ENCODE assay signal across 26 cellular contexts in the genomic region with DNA sequence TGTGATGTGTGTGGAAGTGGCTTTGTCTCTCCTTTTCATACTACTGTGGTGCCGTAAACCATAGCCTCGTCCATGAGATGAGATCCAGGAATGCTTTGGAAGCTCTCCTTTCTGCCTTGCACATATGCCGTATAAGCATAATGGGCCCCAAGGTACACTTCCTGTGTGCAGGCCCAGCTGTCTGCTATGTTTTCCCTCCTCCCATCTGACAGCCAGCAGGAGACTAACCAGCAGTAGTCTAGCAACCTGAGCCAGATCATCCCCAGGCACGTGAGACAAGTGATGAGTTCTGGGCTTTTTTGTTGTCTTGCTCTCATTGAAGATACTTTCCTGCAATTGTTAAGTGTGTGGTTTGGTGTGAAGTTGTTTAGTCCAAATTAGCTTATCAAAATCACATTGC.
DNase-seq lines count a peak whose midpoint lies in the region; FAIRE-seq and TF ChIP-seq lines count a peak whose summit lies in the region.
"Had no signal": no experiment of that assay in that cellular context is flagged by ENCODE, and none has a peak within 500 bp of the region (broad histone marks: within the 10 kb centered on the region; RNA-seq: fewer than 3 reads in every experiment).

No MANE protein-coding gene starts in this region.

- H3K4me1 ChIP-seq in H1 (replicated peaks in 1 of 4; ENCODE audit: control insufficient read depth in 3 of 4, insufficient read depth in 4 of 4, low read length in 3 of 4) (peaks cover 0 to 6% (median 1%) of the 10 kb centered on the region in 4 experiments; a peak in 3 of 7 replicates), uterus (no peaks in the 10 kb centered on the region)
- H3K4me1 ChIP-seq: breast epithelium, lower lobe of right lung had no signal

- H4K91ac ChIP-seq in H1 (replicated peaks; ENCODE audit: insufficient read length, low read length), result no peak overlapping the region

- no peak overlapping the region for H2BK15ac ChIP-seq in H1 (ENCODE audit: low read length)

- FAIRE-seq in H1 (lab: Jason Lieb, UNC) (no peak), D721Med (lab: Jason Lieb, UNC) (no peak)
- FAIRE-seq: colon, K562 had no signal

- H4K5ac ChIP-seq in H1 (ENCODE audit: insufficient read length, low read depth, low read length), result no peak overlapping the region

- H3K4me3 ChIP-seq in H1 (ENCODE audit: extremely low read depth in 1 of 4, insufficient read depth in 2 of 4, low read depth in 3 of 4, low read length in 4 of 4) (no peak overlapping the region), uterus (no peak overlapping the region)
- H3K4me3 ChIP-seq: breast epithelium, K562, lower lobe of right lung, ovary, skin epidermis had no signal

- H4K8ac ChIP-seq in H1 (ENCODE audit: extremely low read depth, insufficient read depth, low read length), result no peak overlapping the region

- no peak overlapping the region for H3K4ac ChIP-seq in H1 (replicated peaks; ENCODE audit: insufficient read length, low read depth, low read length)

- CTCF ChIA-PET in H1 (lab: Charles Lee; ENCODE audit: partially characterized antibody), result no interaction called here

- no peak overlapping the region for H3K4me2 ChIP-seq in H1 (ENCODE audit: insufficient read depth in 1 of 2, low read depth in 2 of 2, low read length in 2 of 2)

- no peak overlapping the region for H3K9ac ChIP-seq in H1 (replicated peaks in 1 of 4; ENCODE audit: extremely low read depth in 1 of 4, low read depth in 3 of 4, low read length in 3 of 4)

- intact Hi-C loops in uterus (cut with DNase I; ENCODE audit: low total_unique reads), result no loop called here

- no peak overlapping the region for H3K14ac ChIP-seq in H1 (ENCODE audit: insufficient read length)

- H2BK120ac ChIP-seq in H1 (replicated peaks; ENCODE audit: low read depth, low read length), result no peak overlapping the region

- H2BK20ac ChIP-seq in H1 (ENCODE audit: low read length), result no peak overlapping the region

- H3K27ac ChIP-seq in H1 (ENCODE audit: low read depth, low read length), result no peak overlapping the region
- H3K27ac ChIP-seq in uterus, result no peak overlapping the region
- H3K27ac ChIP-seq: breast epithelium, epithelial cell of prostate, lower lobe of right lung, ovary, skin epidermis had no signal

- TF ChIP-seq EP300 in H1 (IDR thresholded peaks at IDR 0.05; ENCODE audit: borderline replicate concordance in 1 of 2, low read depth in 2 of 2, low read length in 2 of 2), result no peak

- H3K27me3 ChIP-seq in H1 (replicated peaks in 1 of 4; ENCODE audit: control insufficient read depth in 3 of 4, extremely low read depth in 1 of 4, insufficient read depth in 3 of 4, low read length in 3 of 4), result no peaks in the 10 kb centered on the region
- H3K27me3 ChIP-seq in uterus, result no peaks in the 10 kb centered on the region
- H3K27me3 ChIP-seq: breast epithelium, ovary had no signal

- H3K23ac ChIP-seq in H1 (ENCODE audit: insufficient read length), result no peak overlapping the region

- no peaks in the 10 kb centered on the region for H3K79me2 ChIP-seq in H1 (ENCODE audit: control insufficient read depth in 1 of 2, insufficient read depth in 2 of 2, low read length in 2 of 2)

- H3K36me3 ChIP-seq in H1 (ENCODE audit: control insufficient read depth in 2 of 4, insufficient read depth in 4 of 4, low read length in 3 of 4) (no peaks in the 10 kb centered on the region), uterus (no peaks in the 10 kb centered on the region)
- H3K36me3 ChIP-seq: breast epithelium, lower lobe of right lung, ovary had no signal

- TF ChIP-seq POLR2A in H1 (IDR thresholded peaks at IDR 0.05; ENCODE audit: control extremely low read depth in 1 of 2, low read depth in 2 of 2, low read length in 2 of 2), result no peak
- TF ChIP-seq POLR2A in uterus (IDR thresholded peaks at IDR 0.05), result no peak

- POLR2A ChIA-PET in H1 (lab: Charles Lee; ENCODE audit: partially characterized antibody), result no interaction called here

- no peak for TF ChIP-seq RAD21 in H1 (IDR thresholded peaks at IDR 0.05 in 1 of 2, conservative IDR thresholded peaks at IDR 0.05 in 1 of 2; ENCODE audit: low read depth in 2 of 2, low read length in 2 of 2)

- H3K56ac ChIP-seq in H1 (replicated peaks; ENCODE audit: insufficient read length, low read depth, low read length), result no peak overlapping the region

- H2BK5ac ChIP-seq in H1 (ENCODE audit: low read depth, low read length), result no peak overlapping the region

- no peaks in the 10 kb centered on the region for H4K20me1 ChIP-seq in H1 (replicated peaks in 1 of 2; ENCODE audit: control insufficient read depth in 1 of 2, insufficient read depth in 2 of 2, low read length in 2 of 2)

- H3K23me2 ChIP-seq in H1 (ENCODE audit: low read depth, low read length), result no peaks in the 10 kb centered on the region; the same call in 1 of the 2 replicates

- no peaks in the 10 kb centered on the region for H3K79me1 ChIP-seq in H1 (ENCODE audit: low read depth, low read length)

- peak overlapping the region; percentile 68; the same call in 1 of the 2 replicates for H2AFZ ChIP-seq in H1 (ENCODE audit: low read length)

- no peak overlapping the region for H3K18ac ChIP-seq in H1 (ENCODE audit: extremely low read depth, low read length)

- H2AK5ac ChIP-seq in H1 (ENCODE audit: low read depth, low read length), result no peak overlapping the region

- H3K9me3 ChIP-seq in H1 (ENCODE audit: insufficient read depth in 2 of 2, low read depth in 1 of 2, low read length in 1 of 2) (no peaks in the 10 kb centered on the region), uterus (no peaks in the 10 kb centered on the region)
- H3K9me3 ChIP-seq: breast epithelium, lower lobe of right lung, ovary had no signal

- DNase-seq in DMS153 (lab: John Stamatoyannopoulos, UW) (peak; percentile 74), NCI-H2081 (lab: John Stamatoyannopoulos, UW) (peak; percentile 66 to 85), NCI-H524 treated with DMSO at 0.1 percent for 48 hours (lab: John Stamatoyannopoulos, UW) (peak; percentile 42), H1 (ENCODE audit: low read depth in 1 of 2, low spot score in 2 of 2) (no peak), D721Med (ENCODE audit: insufficient read length, low spot score) (no peak), A172 (ENCODE audit: low spot score) (no peak), uterus (no peak), iPS-NIHi7 (ENCODE audit: extremely low spot score) (no peak)
- DNase-seq: activated CD4-positive, alpha-beta T cell treated with anti-CD3 and anti-CD28 coated beads, Interleukin-2, amount 50 U/mL, for 4 hours; activated naive CD4-positive, alpha-beta T cell treated with anti-CD3 and anti-CD28 coated beads, Interleukin-2, amount 10 ng/mL, durations not matched to agents 7 days and 5 days; amniotic stem cell; CD8-positive, alpha-beta T cell; effector CD4-positive, alpha-beta T cell; lower lobe of right lung; NCI-H1105; NCI-H2107; NK-92 treated with Interleukin-12 subunit alpha and Interleukin-12 subunit beta, amount 100 ng/mL, for 24 hours; ovary; SIG-M5; stimulated activated naive CD8-positive, alpha-beta T cell treated with anti-CD3 and anti-CD28 coated beads, Interleukin-15, amount 100 ng/mL, for 72 hours; T-cell had no signal

- no peak for TF ChIP-seq CTCF in H1 (IDR thresholded peaks at IDR 0.05; ENCODE audit: control extremely low read depth in 1 of 3, insufficient read depth in 1 of 3, low read depth in 1 of 3, low read length in 3 of 3)
- no peak for TF ChIP-seq CTCF in D721Med (IDR thresholded peaks at IDR 0.05; ENCODE audit: insufficient read depth, missing control alignments)
- no peak for TF ChIP-seq CTCF in uterus (IDR thresholded peaks at IDR 0.05)

- 83% methylated on average over 4 of the region's 4 CpGs; no CpG with 5 or more reads in 1 of the 2 experiments for WGBS in H1 (ENCODE audit: extremely low coverage in 1 of 2, insufficient coverage in 1 of 2, insufficient read length in 1 of 2, insufficient replicate concordance in 2 of 2, low coverage in 1 of 2, low lambda C conversion rate in 2 of 2, missing lambda C conversion rate in 1 of 2), 2 experiments

- no peak overlapping the region for H2BK12ac ChIP-seq in H1 (ENCODE audit: low read depth, low read length)

TF ChIP-seq in H1, 55 proteins besides CTCF, POLR2A, EP300 and RAD21:
- TF ChIP-seq GTF2F1 (IDR thresholded peaks at IDR 0.05; ENCODE audit: borderline replicate concordance, low read depth, low read length) (no peak), KDM4A (IDR thresholded peaks at IDR 0.05; ENCODE audit: low read depth, low read length, severe bottlenecking) (no peak), JUND (IDR thresholded peaks at IDR 0.05; ENCODE audit: low read length) (no peak), YY1 (IDR thresholded peaks at IDR 0.05; ENCODE audit: low read depth, low read length) (no peak), KDM1A (IDR thresholded peaks at IDR 0.05; ENCODE audit: borderline replicate concordance, low read length) (no peak), RFX5 (IDR thresholded peaks at IDR 0.05; ENCODE audit: borderline replicate concordance, low read depth, low read length) (no peak), CBX5 (IDR thresholded peaks at IDR 0.05; ENCODE audit: low read depth, low read length) (no peak), PHF8 (conservative IDR thresholded peaks at IDR 0.05; ENCODE audit: low read depth, low read length) (no peak), EGR1 (IDR thresholded peaks at IDR 0.05; ENCODE audit: borderline replicate concordance, low read depth, low read length) (no peak), NRF1 (IDR thresholded peaks at IDR 0.05; ENCODE audit: low read depth, low read length) (no peak), NANOG (IDR thresholded peaks at IDR 0.05; ENCODE audit: insufficient read depth, low read depth, low read length, poor library complexity, severe bottlenecking) (no peak), TAF1 (IDR thresholded peaks at IDR 0.05; ENCODE audit: low read depth, low read length) (no peak), BACH1 (IDR thresholded peaks at IDR 0.05; ENCODE audit: low read length) (no peak)
- TF ChIP-seq, protein P1, sequence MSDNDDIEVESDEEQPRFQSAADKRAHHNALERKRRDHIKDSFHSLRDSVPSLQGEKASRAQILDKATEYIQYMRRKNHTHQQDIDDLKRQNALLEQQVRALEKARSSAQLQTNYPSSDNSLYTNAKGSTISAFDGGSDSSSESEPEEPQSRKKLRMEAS (IDR thresholded peaks at IDR 0.05), result no peak
- TF ChIP-seq, protein P2, sequence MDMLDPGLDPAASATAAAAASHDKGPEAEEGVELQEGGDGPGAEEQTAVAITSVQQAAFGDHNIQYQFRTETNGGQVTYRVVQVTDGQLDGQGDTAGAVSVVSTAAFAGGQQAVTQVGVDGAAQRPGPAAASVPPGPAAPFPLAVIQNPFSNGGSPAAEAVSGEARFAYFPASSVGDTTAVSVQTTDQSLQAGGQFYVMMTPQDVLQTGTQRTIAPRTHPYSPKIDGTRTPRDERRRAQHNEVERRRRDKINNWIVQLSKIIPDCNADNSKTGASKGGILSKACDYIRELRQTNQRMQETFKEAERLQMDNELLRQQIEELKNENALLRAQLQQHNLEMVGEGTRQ (IDR thresholded peaks at IDR 0.05; ENCODE audit: low read length), result no peak
- TF ChIP-seq, protein P3, sequence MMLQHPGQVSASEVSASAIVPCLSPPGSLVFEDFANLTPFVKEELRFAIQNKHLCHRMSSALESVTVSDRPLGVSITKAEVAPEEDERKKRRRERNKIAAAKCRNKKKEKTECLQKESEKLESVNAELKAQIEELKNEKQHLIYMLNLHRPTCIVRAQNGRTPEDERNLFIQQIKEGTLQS (IDR thresholded peaks at IDR 0.05; ENCODE audit: insufficient read depth, low read depth, low read length), result no peak

Comparison
In these comparisons a context has a peak if more than half of its experiments do, and no peak if none do; other contexts are left out.
1. DNase-seq: peak in DMS153 (single experiment), NCI-H2081 (2 of 2) and NCI-H524 treated with DMSO at 0.1 percent for 48 hours (single experiment); none in H1 (0 of 2), D721Med (single experiment), A172 (single experiment), uterus (0 of 2) and iPS-NIHi7 (single experiment).